In genomic region chr1:15360681-15361080, GRCh38 we compare ENCODE assay signal across 22 cellular contexts. TPM values are rescaled to one million over a fixed set of nuclear protein-coding genes. Genes with fewer than 3 reads are reported as not detected.
DNase-seq lines count a peak whose midpoint lies in the region; ATAC-seq, FAIRE-seq and TF ChIP-seq lines count a peak whose summit lies in the region.
"Had no signal": no experiment of that assay in that cellular context is flagged by ENCODE, and none has a peak within 500 bp of the region (broad histone marks: within the 10 kb centered on the region; RNA-seq: fewer than 3 reads in every experiment).

No MANE protein-coding gene starts in this region.

- H3K4me2 ChIP-seq in A549 (no peak overlapping the region), neural progenitor cell (no peak overlapping the region)
- H3K4me2 ChIP-seq: BLaER1 had no signal

- H3K27ac Mint-ChIP-seq in neural progenitor cell (peak overlapping the region; percentile 69), CD14-positive monocyte (no peak overlapping the region)
- H3K27ac Mint-ChIP-seq: CD4-positive, alpha-beta T cell; CD8-positive, alpha-beta T cell had no signal

- no peaks in the 10 kb centered on the region for H3K9me3 Mint-ChIP-seq in neural progenitor cell
- peaks cover 0 to 2% (median 0%) of the 10 kb centered on the region in 7 donors for H3K9me3 Mint-ChIP-seq in CD14-positive monocyte
- H3K9me3 Mint-ChIP-seq: CD4-positive, alpha-beta T cell; CD8-positive, alpha-beta T cell had no signal

- TF ChIP-seq POLR2A in A549 (IDR thresholded peaks at IDR 0.05; ENCODE audit: low read length) = no peak

- DNase-seq in A549 (ENCODE audit: low read depth in 1 of 2, low spot score in 1 of 2) (no peak), kidney (peak; percentile 20), neural progenitor cell (ENCODE audit: low spot score) (no peak), retina (peak; percentile 87), islet precursor cell (no peak), NCI-H1048 (lab: John Stamatoyannopoulos, UW) (no peak), CD14-positive monocyte (ENCODE audit: low spot score) (no peak)
- DNase-seq: ACHN; BE2C; C1 segment of cervical spinal cord; Caco-2; Calu3; CD4-positive, alpha-beta T cell; CD8-positive, alpha-beta T cell; DMS79 treated with DMSO at 0.1 percent for 48 hours; GF-D8 had no signal

- H3K79me2 ChIP-seq in neural progenitor cell (ENCODE audit: low read depth) = no peaks in the 10 kb centered on the region

- no peak overlapping the region for H2AFZ ChIP-seq in neural progenitor cell (replicated peaks)

- TF ChIP-seq RAD21 in A549 (conservative IDR thresholded peaks at IDR 0.05 in 1 of 2, IDR thresholded peaks at IDR 0.05 in 1 of 2) = no peak

- POLR2A ChIA-PET in A549 (lab: Yijun Ruan, JAX) = no interaction called here

- TF ChIP-seq CTCF in A549 (IDR thresholded peaks at IDR 0.05) (no peak), kidney (IDR thresholded peaks at IDR 0.05; ENCODE audit: borderline replicate concordance, extremely low read depth, insufficient read depth) (no peak), neural progenitor cell (IDR thresholded peaks at IDR 0.05) (no peak), CD14-positive monocyte (IDR thresholded peaks at IDR 0.05) (no peak)

- H3K36me3 ChIP-seq in kidney (ENCODE audit: control insufficient read depth in 1 of 2, insufficient read depth in 2 of 2, low read length in 2 of 2) (no peaks in the 10 kb centered on the region), neural progenitor cell (no peaks in the 10 kb centered on the region)
- H3K36me3 ChIP-seq: BE2C, BLaER1 had no signal

- no peak for FAIRE-seq in A549 (lab: Jason Lieb, UNC)
- FAIRE-seq in kidney (lab: Jason Lieb, UNC) = no peak
- FAIRE-seq: D721Med, G401.6, GM12891, GM19239 had no signal

- H3K9ac ChIP-seq in kidney (ENCODE audit: low read length in 2 of 2) (no peak overlapping the region), neural progenitor cell (no peak overlapping the region)
- H3K9ac ChIP-seq: BLaER1 had no signal

- H3K9me3 ChIP-seq in A549 (no peaks in the 10 kb centered on the region), kidney (ENCODE audit: control insufficient read depth in 1 of 2, low read length in 2 of 2) (no peaks in the 10 kb centered on the region), neural progenitor cell (ENCODE audit: low read depth) (no peaks in the 10 kb centered on the region)
- H3K9me3 ChIP-seq: BE2C, BLaER1, Caco-2 had no signal

- CTCF ChIA-PET in A549 (lab: Yijun Ruan, JAX) = interaction anchor here (1.0 to 1.3 kb wide), 4 partner anchors 10 to 38 kb away, joined by 3 read pairs; no protein-coding TSS in a partner anchor

- no peak for TF ChIP-seq EP300 in A549 (IDR thresholded peaks at IDR 0.05)

- peaks cover 15% of the 10 kb centered on the region for H3K27me3 Mint-ChIP-seq in neural progenitor cell (ENCODE audit: insufficient read depth, low read depth)
- peaks cover 2 to 13% (median 7%) of the 10 kb centered on the region in 3 donors for H3K27me3 Mint-ChIP-seq in CD14-positive monocyte (ENCODE audit: low read depth in 3 of 3)
- H3K27me3 Mint-ChIP-seq: CD4-positive, alpha-beta T cell had no signal

- peak overlapping the region; percentile 63 for H3K4me3 Mint-ChIP-seq in neural progenitor cell
- no peak overlapping the region for H3K4me3 Mint-ChIP-seq in CD14-positive monocyte
- H3K4me3 Mint-ChIP-seq: CD4-positive, alpha-beta T cell; CD8-positive, alpha-beta T cell had no signal

- H3K4me3 ChIP-seq in A549 = no peak overlapping the region
- no peak overlapping the region for H3K4me3 ChIP-seq in kidney (ENCODE audit: low read length in 2 of 2)
- H3K4me3 ChIP-seq in neural progenitor cell = no peak overlapping the region
- H3K4me3 ChIP-seq: BLaER1 had no signal

- H3K36me3 Mint-ChIP-seq in neural progenitor cell (peaks cover 4% of the 10 kb centered on the region), CD14-positive monocyte (no peaks in the 10 kb centered on the region)
- H3K36me3 Mint-ChIP-seq: CD8-positive, alpha-beta T cell had no signal

- H3K27ac ChIP-seq in A549 (peak overlapping the region; percentile 50 to 96; a peak in 5 of 6 replicates), kidney (ENCODE audit: low read depth in 2 of 2, low read length in 2 of 2) (no peak overlapping the region), neural progenitor cell (no peak overlapping the region)
- H3K27ac ChIP-seq: 22Rv1, BLaER1 had no signal

- no peaks in the 10 kb centered on the region for H3K27me3 ChIP-seq in neural progenitor cell
- H3K27me3 ChIP-seq: BE2C, BLaER1 had no signal

- no peaks in the 10 kb centered on the region for H3F3A ChIP-seq in neural progenitor cell (ENCODE audit: low read depth)

- no peak for ATAC-seq in A549
- ATAC-seq: CD8-positive, alpha-beta T cell had no signal

- H3K4me1 Mint-ChIP-seq in neural progenitor cell = peaks cover 76% of the 10 kb centered on the region
- H3K4me1 Mint-ChIP-seq in CD14-positive monocyte = peaks cover 7% of the 10 kb centered on the region

- H3K4me1 ChIP-seq in A549 (peaks cover 30% of the 10 kb centered on the region), kidney (ENCODE audit: control insufficient read depth in 1 of 2, insufficient read depth in 1 of 2, low read depth in 1 of 2, low read length in 2 of 2) (no peaks in the 10 kb centered on the region), neural progenitor cell (peaks cover 9% of the 10 kb centered on the region)
- H3K4me1 ChIP-seq: BE2C, BLaER1, Caco-2 had no signal

- WGBS in A549 (ENCODE audit: missing lambda C conversion rate) = 95% methylated on average over 13 of the region's 14 CpGs

- no peaks in the 10 kb centered on the region for H4K20me1 ChIP-seq in neural progenitor cell (ENCODE audit: low read depth)
- H4K20me1 ChIP-seq: BLaER1 had no signal

- intact Hi-C loops in kidney (cut with DNase I) = no loop called here
- intact Hi-C loops in CD14-positive monocyte (cut with micrococcal nuclease) = loop anchor here in 1 of 2 donors (5.0 kb wide), 1 partner anchor 33 kb away; no protein-coding TSS in a partner anchor

TF ChIP-seq in A549, 52 proteins besides CTCF, POLR2A, EP300 and RAD21:
- no peak for TF ChIP-seq RCOR1 (IDR thresholded peaks at IDR 0.05; ENCODE audit: low read depth, low read length)
- TF ChIP-seq ZFP36 (IDR thresholded peaks at IDR 0.05; ENCODE audit: borderline replicate concordance, partially characterized antibody) = no peak
- TF ChIP-seq HOXB5 (CRISPR knock-in tag; IDR thresholded peaks at IDR 0.05) = no peak
- no peak for TF ChIP-seq KDM1A (IDR thresholded peaks at IDR 0.05; ENCODE audit: low read depth)
- TF ChIP-seq CHD4 (IDR thresholded peaks at IDR 0.05; ENCODE audit: borderline replicate concordance) = no peak
- no peak for TF ChIP-seq NPAS2 (CRISPR knock-in tag; IDR thresholded peaks at IDR 0.05; ENCODE audit: borderline replicate concordance)
- no peak for TF ChIP-seq RARB (CRISPR knock-in tag; IDR thresholded peaks at IDR 0.05)
- TF ChIP-seq ESRRA (IDR thresholded peaks at IDR 0.05; ENCODE audit: borderline replicate concordance, low read length) = no peak
- TF ChIP-seq HEYL (CRISPR knock-in tag; IDR thresholded peaks at IDR 0.05) = no peak
- TF ChIP-seq BCL3 (IDR thresholded peaks at IDR 0.05) = no peak
- TF ChIP-seq GATA3 (IDR thresholded peaks at IDR 0.05; ENCODE audit: borderline replicate concordance) = no peak
- TF ChIP-seq KDM5A (IDR thresholded peaks at IDR 0.05) = no peak
- TF ChIP-seq, protein P1, sequence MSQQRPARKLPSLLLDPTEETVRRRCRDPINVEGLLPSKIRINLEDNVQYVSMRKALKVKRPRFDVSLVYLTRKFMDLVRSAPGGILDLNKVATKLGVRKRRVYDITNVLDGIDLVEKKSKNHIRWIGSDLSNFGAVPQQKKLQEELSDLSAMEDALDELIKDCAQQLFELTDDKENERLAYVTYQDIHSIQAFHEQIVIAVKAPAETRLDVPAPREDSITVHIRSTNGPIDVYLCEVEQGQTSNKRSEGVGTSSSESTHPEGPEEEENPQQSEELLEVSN (IDR thresholded peaks at IDR 0.05; ENCODE audit: borderline replicate concordance, low read depth) = no peak

RNA-seq across cellular contexts. Expression of gene EFHD2, which starts 49.0 kb away (rescaled TPM):
- polyA plus RNA-seq in A549 (2011; rRNA removed) (26.5 and 33.1 TPM in 2 replicates), A549 (2017; fragmentation: RNase III; extraction: RNeasy Plus Mini Kit Qiagen cat#74134 plus additional on column Dnase treatment) (96.2 to 127 TPM (median 108 TPM) in 3 replicates), kidney (ENCODE audit: insufficient read depth, low read depth, low replicate concordance) (20.2 TPM), CD14-positive monocyte (100 to 1,000 TPM; 323 to 329 TPM)
- 138 and 184 TPM in 2 replicates for polyA plus RNA-seq in A549 (2012; cell fraction: cytosol; rRNA removed)
- polyA plus RNA-seq in A549 (2012; cell fraction: nucleus; rRNA removed) = 145 and 165 TPM in 2 replicates
- polyA minus RNA-seq in A549 (2011; rRNA and poly(A)+ RNA removed) = 10.8 and 19.0 TPM in 2 replicates
- total RNA-seq in kidney (37.5 TPM), neural progenitor cell (ENCODE audit: low replicate concordance) (6.5 and 14.5 TPM in 2 replicates)

Comparison
In these comparisons a context has a peak if more than half of its experiments do, and no peak if none do; other contexts are left out.
1. DNase-seq: peak in kidney (single experiment) and retina (single experiment); none in A549 (0 of 2), neural progenitor cell (single experiment), islet precursor cell (single experiment), NCI-H1048 (single experiment) and CD14-positive monocyte (single experiment).
2. H3K27ac ChIP-seq: peak in A549 (2 of 2); none in kidney (0 of 2) and neural progenitor cell (single experiment).